In genomic region chr2:150426724-150427123, GRCh38 we compare ENCODE assay signal across 20 cellular contexts.
DNase-seq lines count a peak whose midpoint lies in the region; ATAC-seq and TF ChIP-seq lines count a peak whose summit lies in the region.
"Had no signal": no experiment of that assay in that cellular context is flagged by ENCODE, and none has a peak within 500 bp of the region (broad histone marks: within the 10 kb centered on the region; RNA-seq: fewer than 3 reads in every experiment).

No MANE protein-coding gene starts in this region.

- H3K4me3 Mint-ChIP-seq in MCF 10A (ENCODE audit: unreplicated experiment) (no peak overlapping the region), brain (peak overlapping the region in 3 of 5 experiments; percentile 6 to 78 (median 48)), neural crest cell (peak overlapping the region; percentile 13)
- H3K4me3 Mint-ChIP-seq: B cell; CD4-positive, CD25-positive, alpha-beta regulatory T cell had no signal

- H4K20me1 ChIP-seq in mammary epithelial cell (ENCODE audit: insufficient read depth, low read length) = no peaks in the 10 kb centered on the region

- dilution Hi-C loops in mammary epithelial cell (cut with HindIII; ENCODE audit: low sequenced_read_pairs) = no loop called here

- H3K27me3 Mint-ChIP-seq in MCF 10A (ENCODE audit: insufficient read depth, unreplicated experiment) (no peaks in the 10 kb centered on the region), brain (no peaks in the 10 kb centered on the region), neural crest cell (ENCODE audit: low read depth) (no peaks in the 10 kb centered on the region)
- H3K27me3 Mint-ChIP-seq: B cell; CD4-positive, CD25-positive, alpha-beta regulatory T cell had no signal

- in situ Hi-C loops in mammary epithelial cell (cut with MboI; ENCODE audit: low sequenced_read_pairs in 2 of 2) = no loop called here

- 81% methylated on average over 3 of the region's 4 CpGs for WGBS in mammary epithelial cell (ENCODE audit: low coverage, missing lambda C conversion rate)

- ATAC-seq in HG03457 (IDR thresholded peaks at IDR 0.05; ENCODE audit: unreplicated experiment) (no peak), left colon (no peak)

- TF ChIP-seq CTCF in mammary epithelial cell (conservative IDR thresholded peaks at IDR 0.05 in 1 of 2, IDR thresholded peaks at IDR 0.05 in 1 of 2; ENCODE audit: extremely low read depth in 1 of 2, insufficient read depth in 1 of 2, low read depth in 1 of 2, low read length in 2 of 2) = no peak
- TF ChIP-seq CTCF in MCF 10A (IDR thresholded peaks at IDR 0.05; ENCODE audit: unreplicated experiment) = no peak
- TF ChIP-seq CTCF in brain (conservative IDR thresholded peaks at IDR 0.05) = no peak
- no peak for TF ChIP-seq CTCF in neural crest cell (conservative IDR thresholded peaks at IDR 0.05)

- H3K27ac Mint-ChIP-seq in MCF 10A (ENCODE audit: low read depth, unreplicated experiment) = no peak overlapping the region
- H3K27ac Mint-ChIP-seq in brain = peak overlapping the region; percentile 1 to 94 (median 58)
- no peak overlapping the region for H3K27ac Mint-ChIP-seq in neural crest cell (ENCODE audit: unreplicated experiment)
- H3K27ac Mint-ChIP-seq: B cell; CD4-positive, CD25-positive, alpha-beta regulatory T cell had no signal

- H3K9me3 ChIP-seq in mammary epithelial cell (replicated peaks; ENCODE audit: insufficient read depth, low read length) = no peaks in the 10 kb centered on the region
- H3K9me3 ChIP-seq: Caco-2, HAP-1, MG63 had no signal

- DNase-seq in mammary epithelial cell (no peak), MCF 10A (ENCODE audit: unreplicated experiment) (no peak), neural crest cell (ENCODE audit: low read depth, low spot score) (no peak), OCI-M1 (lab: John Stamatoyannopoulos, UW) (no peak), COLO668 (lab: John Stamatoyannopoulos, UW; ENCODE audit: unreplicated experiment) (no peak), left colon (no peak)
- DNase-seq: Caco-2; CD4-positive, CD25-positive, alpha-beta regulatory T cell; GDM1; GM23248; MG63; NCI-H1048; NCI-H2029 treated with DMSO at 0.1 percent for 48 hours; NCI-H2171 had no signal

- H3K27ac ChIP-seq in mammary epithelial cell (ENCODE audit: insufficient read depth, low read depth, low read length) = no peak overlapping the region
- H3K27ac ChIP-seq: 22Rv1, GM23248, KMS-11 had no signal

- POLR2A ChIA-PET in MCF 10A (lab: Yijun Ruan, JAX) = no interaction called here

- H3K79me2 ChIP-seq in mammary epithelial cell (ENCODE audit: insufficient read depth, low read length) = no peaks in the 10 kb centered on the region

- H3K4me2 ChIP-seq in mammary epithelial cell (ENCODE audit: insufficient read depth, low read depth, low read length) = no peak overlapping the region
- H3K4me2 ChIP-seq: KMS-11 had no signal

- no peak overlapping the region for H3K9ac ChIP-seq in mammary epithelial cell (ENCODE audit: insufficient read depth, low read length)
- H3K9ac ChIP-seq: GM23248, KMS-11 had no signal

- CTCF ChIA-PET in mammary epithelial cell (lab: Charles Lee; ENCODE audit: low non-redundant PET) (no interaction called here), MCF 10A (lab: Yijun Ruan, JAX) (interaction anchor here (0.6 kb wide), 1 partner anchor 396 kb away, joined by 3 read pairs; no protein-coding TSS in a partner anchor)

- peak overlapping the region; percentile 0 for H2AFZ ChIP-seq in mammary epithelial cell (ENCODE audit: low read depth, low read length)
- H2AFZ ChIP-seq: GM23248 had no signal

- H3K4me1 Mint-ChIP-seq in MCF 10A (ENCODE audit: insufficient read depth, unreplicated experiment) (no peaks in the 10 kb centered on the region), brain (peaks cover 89% of the 10 kb centered on the region), neural crest cell (peaks cover 45% of the 10 kb centered on the region)
- H3K4me1 Mint-ChIP-seq: B cell; CD4-positive, CD25-positive, alpha-beta regulatory T cell had no signal

- H3K4me1 ChIP-seq in mammary epithelial cell (ENCODE audit: insufficient read depth, low read length) = no peaks in the 10 kb centered on the region
- H3K4me1 ChIP-seq: Caco-2 had no signal

- H3K9me3 Mint-ChIP-seq in MCF 10A (ENCODE audit: unreplicated experiment) (no peaks in the 10 kb centered on the region), brain (peaks cover 0 to 4% (median 0%) of the 10 kb centered on the region in 5 experiments), neural crest cell (peaks cover 2% of the 10 kb centered on the region)

- no peaks in the 10 kb centered on the region for H3K36me3 Mint-ChIP-seq in MCF 10A (ENCODE audit: insufficient read depth, unreplicated experiment)
- no peaks in the 10 kb centered on the region for H3K36me3 Mint-ChIP-seq in brain
- no peaks in the 10 kb centered on the region for H3K36me3 Mint-ChIP-seq in neural crest cell (ENCODE audit: low read depth)
- H3K36me3 Mint-ChIP-seq: CD4-positive, CD25-positive, alpha-beta regulatory T cell had no signal

- no TSS peak for BruUV-seq in mammary epithelial cell (replicated peaks; lab: Mats Ljungman, UMichigan)
- no TSS peak for BruUV-seq in MCF 10A (replicated peaks; lab: Mats Ljungman, UMichigan)

- intact Hi-C loops in mammary epithelial cell (cut with micrococcal nuclease) = no loop called here
- intact Hi-C loops in MCF 10A (cut with micrococcal nuclease) = no loop called here
- intact Hi-C loops in left colon (cut with DNase I, micrococcal nuclease) = no loop called here

- H3K36me3 ChIP-seq in mammary epithelial cell (ENCODE audit: insufficient read depth, low read length) = no peaks in the 10 kb centered on the region
- H3K36me3 ChIP-seq: HAP-1, MG63 had no signal

- H3K4me3 ChIP-seq in mammary epithelial cell (replicated peaks in 1 of 3; ENCODE audit: insufficient read depth in 1 of 3, low read depth in 2 of 3, low read length in 3 of 3) = no peak overlapping the region
- H3K4me3 ChIP-seq: GM23248, HAP-1, MG63 had no signal

- no peaks in the 10 kb centered on the region for H3K27me3 ChIP-seq in mammary epithelial cell (ENCODE audit: insufficient read depth, low read length)
- H3K27me3 ChIP-seq: MG63 had no signal

Comparison
In these comparisons a context has a peak if more than half of its experiments do, and no peak if none do; other contexts are left out.
1. H3K27ac Mint-ChIP-seq: peak in brain (5 of 5); none in MCF 10A (single experiment) and neural crest cell (single experiment).